11 cellular contexts compared by ENCODE assay signal in the genomic region with DNA sequence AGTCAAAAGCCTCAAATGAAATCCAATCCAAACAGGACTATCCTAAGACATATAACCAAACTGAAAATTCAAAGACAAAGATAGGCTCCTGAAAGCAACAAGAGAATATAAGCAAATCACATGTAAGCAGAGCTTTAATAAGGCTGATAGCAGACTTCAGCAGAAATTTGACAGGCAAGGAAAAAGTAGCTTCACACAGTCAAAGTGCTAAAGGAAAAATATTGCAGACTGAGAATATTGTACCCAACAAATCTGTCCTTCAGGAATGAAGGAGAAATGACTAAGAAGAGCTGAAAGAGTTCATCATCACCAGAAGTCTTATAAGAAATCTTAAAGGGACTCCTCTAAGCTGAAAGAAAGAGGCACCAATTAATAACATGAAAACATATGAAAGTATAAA.
"Had no signal": no experiment of that assay in that cellular context is flagged by ENCODE, and none has a peak within 500 bp of the region (broad histone marks: within the 10 kb centered on the region; RNA-seq: fewer than 3 reads in every experiment).

No MANE protein-coding gene starts in this region.

- ATAC-seq: GM23338, HCT116 had no signal

- H3K36me3 ChIP-seq: HAP-1 had no signal

- H3K9ac ChIP-seq: GM23248 had no signal

- FAIRE-seq: H1, H54 had no signal

- H3K27ac ChIP-seq: GM23248 had no signal

- H2AFZ ChIP-seq: GM23248, GM23338 had no signal

- H3K4me3 ChIP-seq: GM23248, GM23338, HAP-1 had no signal

- H3K4me2 ChIP-seq: GM23338 had no signal

- H3K9me3 ChIP-seq: HAP-1 had no signal

- DNase-seq: GM23248, GOT3, H7, H9, HCEC 1CT, HFFc6 had no signal
